In genomic region chr3:62954579-62954978, GRCh38 we compare ENCODE assay signal across 13 cellular contexts.
DNase-seq lines count a peak whose midpoint lies in the region; ATAC-seq, FAIRE-seq and TF ChIP-seq lines count a peak whose summit lies in the region.
"Had no signal": no experiment of that assay in that cellular context is flagged by ENCODE, and none has a peak within 500 bp of the region (broad histone marks: within the 10 kb centered on the region; RNA-seq: fewer than 3 reads in every experiment).

No MANE protein-coding gene starts in this region.

- no peak overlapping the region for H3K4me3 ChIP-seq in right atrium auricular region
- no peak overlapping the region for H3K4me3 ChIP-seq in OCI-LY7 (ENCODE audit: low read depth, low read length, poor library complexity, severe bottlenecking)
- H3K4me3 ChIP-seq in aorta (ENCODE audit: low read length in 2 of 2), result no peak overlapping the region
- H3K4me3 ChIP-seq in Peyer's patch, result no peak overlapping the region
- H3K4me3 ChIP-seq: MG63, vagina had no signal

- intact Hi-C loops in Right ventricle myocardium inferior (cut with DNase I), result no loop called here
- intact Hi-C loops in OCI-LY7 (cut with micrococcal nuclease; ENCODE audit: unreplicated experiment), result loop anchor here (5.0 kb wide), 1 partner anchor 77 kb away; the partner anchor contains the start of gene CADPS
- intact Hi-C loops in aorta (cut with DNase I), result no loop called here

- no peak overlapping the region for H3K27ac ChIP-seq in right atrium auricular region
- H3K27ac ChIP-seq in OCI-LY7 (ENCODE audit: low read depth, low read length, poor library complexity, severe bottlenecking), result peak overlapping the region; percentile 18
- H3K27ac ChIP-seq in aorta (ENCODE audit: low read depth in 1 of 2, low read length in 2 of 2), result no peak overlapping the region
- no peak overlapping the region for H3K27ac ChIP-seq in Peyer's patch
- H3K27ac ChIP-seq: parathyroid adenoma, vagina had no signal

- H2AFZ ChIP-seq in OCI-LY7 (ENCODE audit: low read length), result peak overlapping the region; percentile 67
- H2AFZ ChIP-seq: parathyroid adenoma had no signal

- H3K36me3 ChIP-seq in right atrium auricular region (no peaks in the 10 kb centered on the region), OCI-LY7 (ENCODE audit: insufficient read depth, low read length) (no peaks in the 10 kb centered on the region), aorta (ENCODE audit: control insufficient read depth in 1 of 2, insufficient read depth in 2 of 2, low read length in 1 of 2) (no peaks in the 10 kb centered on the region), Peyer's patch (no peaks in the 10 kb centered on the region)
- H3K36me3 ChIP-seq: MG63, vagina had no signal

- H3K9me2 ChIP-seq in OCI-LY7 (ENCODE audit: insufficient read depth, low read length), result no peaks in the 10 kb centered on the region

- in situ Hi-C loops in G401 (cut with HindIII; ENCODE audit: low sequenced_read_pairs), result no loop called here

- H3K79me2 ChIP-seq in OCI-LY7 (ENCODE audit: insufficient read depth, low read depth, low read length), result no peaks in the 10 kb centered on the region
- H3K79me2 ChIP-seq: parathyroid adenoma had no signal

- H4K20me1 ChIP-seq in OCI-LY7 (ENCODE audit: insufficient read depth, low read length), result no peaks in the 10 kb centered on the region

- BruUV-seq in OCI-LY7 (replicated peaks; lab: Mats Ljungman, UMichigan), result no TSS peak

- H3K9me3 ChIP-seq in right atrium auricular region (peaks cover 0 to 7% of the 10 kb centered on the region in 2 donors), OCI-LY7 (ENCODE audit: low read length) (no peaks in the 10 kb centered on the region), aorta (ENCODE audit: control insufficient read depth, low read length) (no peaks in the 10 kb centered on the region), Peyer's patch (no peaks in the 10 kb centered on the region)
- H3K9me3 ChIP-seq: MG63, vagina had no signal

- H3K4me1 ChIP-seq in right atrium auricular region, result no peaks in the 10 kb centered on the region
- peaks cover 16% of the 10 kb centered on the region for H3K4me1 ChIP-seq in OCI-LY7 (ENCODE audit: insufficient read depth, low read length, poor library complexity, severe bottlenecking)
- no peaks in the 10 kb centered on the region for H3K4me1 ChIP-seq in aorta (ENCODE audit: control insufficient read depth in 1 of 2, insufficient read depth in 2 of 2, low read length in 2 of 2)
- no peaks in the 10 kb centered on the region for H3K4me1 ChIP-seq in Peyer's patch
- H3K4me1 ChIP-seq: parathyroid adenoma, vagina had no signal

- 45 to 69% methylated on average over 1 of the region's 1 CpG for WGBS in aorta, 2 donors

- no peak for FAIRE-seq in H54 (lab: Jason Lieb, UNC)
- FAIRE-seq: keratinocyte had no signal

- peak; percentile 8 for ATAC-seq in Right ventricle myocardium inferior
- ATAC-seq in HG03060 (IDR thresholded peaks at IDR 0.05; ENCODE audit: low read depth, unreplicated experiment), result peak; percentile 93
- ATAC-seq in aorta (ENCODE audit: low FRiP score), result no peak
- ATAC-seq: activated CD8-positive, alpha-beta T cell treated with anti-CD3 and anti-CD28 coated beads for 36 hours had no signal

- TF ChIP-seq POLR2A in H54 (IDR thresholded peaks at IDR 0.05; ENCODE audit: low read depth, low read length) (no peak), Peyer's patch (IDR thresholded peaks at IDR 0.05) (no peak)

- POLR2A ChIA-PET in OCI-LY7 (lab: Charles Lee), result interaction anchor here (0.6 to 1.3 kb wide), 6 partner anchors 9 to 579 kb away, joined by 3 to 4 read pairs (median 3); no protein-coding TSS in a partner anchor

- DNase-seq in Right ventricle myocardium inferior (ENCODE audit: missing footprints) (no peak), right atrium auricular region (ENCODE audit: low spot score) (no peak), OCI-LY7 (ENCODE audit: low spot score) (peak; percentile 72), aorta (no peak), H54 (ENCODE audit: insufficient read length, low spot score) (no peak), Peyer's patch (no peak), G401 (ENCODE audit: low spot score) (no peak)
- DNase-seq: activated CD8-positive, alpha-beta T cell treated with anti-CD3 and anti-CD28 coated beads for 36 hours; MG63 had no signal

- CTCF ChIA-PET in OCI-LY7 (lab: Charles Lee; ENCODE audit: unreplicated experiment), result no interaction called here

- peak overlapping the region; percentile 6 for H3K4me2 ChIP-seq in OCI-LY7 (ENCODE audit: low read length)

- TF ChIP-seq CTCF in right atrium auricular region (IDR thresholded peaks at IDR 0.05) (no peak), OCI-LY7 (conservative IDR thresholded peaks at IDR 0.05; ENCODE audit: low read length) (no peak), Peyer's patch (IDR thresholded peaks at IDR 0.05) (no peak)

- H3K27me3 ChIP-seq in right atrium auricular region (no peaks in the 10 kb centered on the region), aorta (ENCODE audit: control insufficient read depth in 1 of 2, insufficient read depth in 2 of 2, low read length in 1 of 2) (no peaks in the 10 kb centered on the region), Peyer's patch (no peaks in the 10 kb centered on the region)
- H3K27me3 ChIP-seq: MG63, vagina had no signal
